In the genomic region with DNA sequence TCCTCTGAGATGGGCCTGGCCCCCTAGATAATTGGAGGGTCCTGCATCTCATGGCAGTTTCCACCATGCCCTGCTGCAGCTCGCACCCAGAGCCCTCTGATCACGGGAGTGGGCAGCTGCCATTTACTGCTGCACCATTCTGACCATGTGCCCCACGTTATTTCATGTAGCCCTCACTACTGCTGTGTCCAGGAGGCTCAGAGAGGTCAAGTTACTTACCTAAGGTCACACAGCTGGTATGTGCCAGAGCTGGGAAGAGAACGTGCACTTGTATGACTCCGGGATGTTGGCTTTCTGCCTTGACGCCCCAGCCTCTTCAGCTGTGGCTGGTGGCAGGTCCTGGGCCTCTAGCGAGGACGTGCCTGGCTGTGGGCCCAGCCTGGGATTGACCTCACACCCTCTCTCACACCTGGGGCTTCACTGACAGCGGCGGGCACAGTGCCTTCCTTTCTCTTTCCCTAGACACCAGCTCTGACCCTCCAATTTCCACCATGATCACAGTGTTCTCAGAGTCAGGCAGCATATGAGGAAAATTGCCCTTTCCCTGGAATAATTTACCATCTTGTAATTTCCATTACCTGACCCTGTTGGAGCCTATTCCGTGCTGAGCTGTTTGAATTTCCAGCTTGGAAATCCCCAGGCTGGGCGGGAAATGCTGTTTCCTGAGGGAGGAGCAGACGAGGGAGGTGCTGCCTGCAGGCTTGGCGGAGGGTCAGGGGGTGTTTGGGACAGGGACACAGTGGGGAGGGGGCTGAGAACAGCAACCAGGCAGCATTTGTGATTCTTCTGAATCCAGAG, we compare ENCODE assay signal across 13 cellular contexts. TPM values are rescaled to one million over a fixed set of nuclear protein-coding genes. Genes with fewer than 3 reads are reported as not detected.
A peak's percentile ranks its signal among the peaks of the same experiment; 100 is the strongest.
DNase-seq lines count a peak whose midpoint lies in the region; ATAC-seq, FAIRE-seq and TF ChIP-seq lines count a peak whose summit lies in the region.
"Had no signal": no experiment of that assay in that cellular context is flagged by ENCODE, and none has a peak within 500 bp of the region (broad histone marks: within the 10 kb centered on the region; RNA-seq: fewer than 3 reads in every experiment).

No MANE protein-coding gene starts in this region.

- BruUV-seq in PC-3 (replicated peaks; lab: Mats Ljungman, UMichigan) (TSS peak; percentile 16), endothelial cell of umbilical vein (replicated peaks; lab: Mats Ljungman, UMichigan) (no TSS peak), PC-9 (replicated peaks; lab: Mats Ljungman, UMichigan) (no TSS peak)

- H3K9me3 ChIP-seq in PC-3 (ENCODE audit: low read length), result no peaks in the 10 kb centered on the region
- H3K9me3 ChIP-seq in endothelial cell of umbilical vein (replicated peaks; ENCODE audit: control insufficient read depth, insufficient read depth, low read length), result no peaks in the 10 kb centered on the region
- no peaks in the 10 kb centered on the region for H3K9me3 ChIP-seq in lower lobe of right lung
- no peaks in the 10 kb centered on the region for H3K9me3 ChIP-seq in subcutaneous abdominal adipose tissue (ENCODE audit: control insufficient read depth in 5 of 5, low read length in 5 of 5)
- H3K9me3 ChIP-seq in PC-9 (ENCODE audit: insufficient read depth, low read depth), result no peaks in the 10 kb centered on the region

- ATAC-seq in PC-3 (peak; percentile 48), lower lobe of right lung (peak; percentile 56 to 62)
- ATAC-seq: activated naive CD4-positive, alpha-beta T cell treated with anti-CD3 and anti-CD28 coated beads, Interleukin-2, amount 50 U/mL, for 72 hours had no signal

- DNase-seq in PC-3 (peak; percentile 6), endothelial cell of umbilical vein (ENCODE audit: low read depth, low spot score) (peak; percentile 85), lower lobe of right lung (peak; percentile 30), medulla oblongata (ENCODE audit: extremely low spot score) (no peak), germinal center (ENCODE audit: low spot score) (no peak), PC-9 (no peak)
- DNase-seq: CD4-positive, alpha-beta memory T cell; dorsolateral prefrontal cortex; naive B cell; NCI-H2081 treated with DMSO at 0.1 percent for 48 hours had no signal

- CTCF ChIA-PET in PC-3 (lab: Charles Lee) (no interaction called here), endothelial cell of umbilical vein (lab: Charles Lee) (interaction anchor here (0.7 to 1.9 kb wide), 8 partner anchors 12 to 500 kb away, joined by 3 to 4 read pairs (median 3); no protein-coding TSS in a partner anchor), PC-9 (lab: Charles Lee) (no interaction called here)

- no peaks in the 10 kb centered on the region for H3K9me1 ChIP-seq in endothelial cell of umbilical vein (replicated peaks; ENCODE audit: control insufficient read depth, extremely low read depth, insufficient read depth, low read length)

- H3K36me3 ChIP-seq in PC-3 (ENCODE audit: low read depth, low read length) (no peaks in the 10 kb centered on the region), endothelial cell of umbilical vein (ENCODE audit: control insufficient read depth in 2 of 2, extremely low read depth in 1 of 2, insufficient read depth in 2 of 2, low read length in 2 of 2) (no peaks in the 10 kb centered on the region), lower lobe of right lung (no peaks in the 10 kb centered on the region), subcutaneous abdominal adipose tissue (ENCODE audit: control insufficient read depth in 5 of 5, insufficient read depth in 5 of 5, low read length in 5 of 5) (peaks cover 0 to 3% (median 0%) of the 10 kb centered on the region in 5 donors), PC-9 (ENCODE audit: low read depth) (no peaks in the 10 kb centered on the region)

- H3K27me3 ChIP-seq in PC-3 (ENCODE audit: low read length) (no peaks in the 10 kb centered on the region), endothelial cell of umbilical vein (ENCODE audit: control insufficient read depth in 2 of 2, insufficient read depth in 2 of 2, low read length in 2 of 2) (no peaks in the 10 kb centered on the region), lower lobe of right lung (ENCODE audit: low read depth) (peaks cover 7% of the 10 kb centered on the region), subcutaneous abdominal adipose tissue (ENCODE audit: control insufficient read depth in 5 of 5, insufficient read depth in 4 of 5, low read length in 5 of 5) (peaks cover 16 to 35% (median 26%) of the 10 kb centered on the region in 5 donors), PC-9 (ENCODE audit: insufficient read depth, low read depth) (peaks cover 79% of the 10 kb centered on the region)

- dilution Hi-C loops in endothelial cell of umbilical vein (cut with MboI; ENCODE audit: extremely low pct_ligation_motif_present, low sequenced_read_pairs), result no loop called here

- H3K79me2 ChIP-seq in PC-3 (ENCODE audit: low read length), result no peaks in the 10 kb centered on the region
- no peaks in the 10 kb centered on the region for H3K79me2 ChIP-seq in endothelial cell of umbilical vein (ENCODE audit: control insufficient read depth, insufficient read depth, low read length)
- H3K79me2 ChIP-seq in PC-9 (ENCODE audit: low read depth), result no peaks in the 10 kb centered on the region

- H2AFZ ChIP-seq in PC-3 (ENCODE audit: low read length), result no peak overlapping the region
- H2AFZ ChIP-seq in endothelial cell of umbilical vein (ENCODE audit: low read depth, low read length), result peak overlapping the region; percentile 82
- no peak overlapping the region for H2AFZ ChIP-seq in PC-9
- H2AFZ ChIP-seq: GM23248 had no signal

- H3F3A ChIP-seq in PC-3 (ENCODE audit: low read length, unreplicated experiment), result no peaks in the 10 kb centered on the region
- H3F3A ChIP-seq in PC-9 (ENCODE audit: insufficient read depth, low read depth), result no peaks in the 10 kb centered on the region

- H4K20me1 ChIP-seq in PC-3 (ENCODE audit: low read length) (no peaks in the 10 kb centered on the region), endothelial cell of umbilical vein (replicated peaks; ENCODE audit: control insufficient read depth, extremely low read depth, insufficient read depth, low read length) (no peaks in the 10 kb centered on the region), PC-9 (ENCODE audit: insufficient read depth) (0 out of 2 replicates have a peak, but pooled peaks cover 3% of the 10 kb centered on the region)

- no peaks in the 10 kb centered on the region for H3K9me2 ChIP-seq in PC-3 (replicated peaks; ENCODE audit: low read length)
- H3K9me2 ChIP-seq in PC-9 (ENCODE audit: insufficient read depth), result no peaks in the 10 kb centered on the region

- H3K27ac ChIP-seq in PC-3 (ENCODE audit: low read length), result no peak overlapping the region
- H3K27ac ChIP-seq in endothelial cell of umbilical vein (ENCODE audit: insufficient read depth, low read depth, low read length), result peak overlapping the region; percentile 63
- no peak overlapping the region for H3K27ac ChIP-seq in lower lobe of right lung
- H3K27ac ChIP-seq in subcutaneous abdominal adipose tissue (ENCODE audit: low read depth, low read length), result peak overlapping the region; percentile 49
- no peak overlapping the region for H3K27ac ChIP-seq in PC-9
- H3K27ac ChIP-seq: GM23248 had no signal

- H3K9ac ChIP-seq in PC-3 (ENCODE audit: low read length) (no peak overlapping the region), endothelial cell of umbilical vein (replicated peaks; ENCODE audit: extremely low read depth, insufficient read depth, low read length) (no peak overlapping the region), subcutaneous abdominal adipose tissue (ENCODE audit: low read length in 5 of 5) (peak overlapping the region in 2 of 5 donors; percentile 26 to 76)
- H3K9ac ChIP-seq: GM23248 had no signal

- FAIRE-seq in endothelial cell of umbilical vein (lab: Jason Lieb, UNC), result peak; percentile 82

- H3K4me2 ChIP-seq in PC-3 (ENCODE audit: low read length), result no peak overlapping the region
- H3K4me2 ChIP-seq in endothelial cell of umbilical vein (ENCODE audit: insufficient read depth, low read length), result peak overlapping the region; percentile 32
- H3K4me2 ChIP-seq in PC-9, result no peak overlapping the region

- H3K4me3 ChIP-seq in PC-3 (ENCODE audit: low read length) (no peak overlapping the region), endothelial cell of umbilical vein (replicated peaks in 1 of 3; ENCODE audit: insufficient read depth in 1 of 3, low read depth in 1 of 3, low read length in 3 of 3) (no peak overlapping the region), lower lobe of right lung (peak overlapping the region; percentile 6), subcutaneous abdominal adipose tissue (ENCODE audit: low read depth in 1 of 5, low read length in 5 of 5) (peak overlapping the region in 3 of 5 donors; percentile 47 to 55 (median 48)), PC-9 (no peak overlapping the region)
- H3K4me3 ChIP-seq: GM23248 had no signal

- TF ChIP-seq CTCF in PC-3 (conservative IDR thresholded peaks at IDR 0.05; ENCODE audit: low read depth, low read length) (no peak), endothelial cell of umbilical vein (IDR thresholded peaks at IDR 0.05; ENCODE audit: extremely low read depth in 1 of 2, insufficient read depth in 1 of 2, low read depth in 1 of 2, low read length in 2 of 2) (no peak), lower lobe of right lung (IDR thresholded peaks at IDR 0.05) (no peak), PC-9 (conservative IDR thresholded peaks at IDR 0.05) (no peak)

- H3K4me1 ChIP-seq in PC-3 (ENCODE audit: insufficient read depth, low read length), result no peaks in the 10 kb centered on the region
- peaks cover 19% of the 10 kb centered on the region for H3K4me1 ChIP-seq in endothelial cell of umbilical vein (ENCODE audit: control insufficient read depth, extremely low read depth, insufficient read depth, low read length)
- peaks cover 22% of the 10 kb centered on the region for H3K4me1 ChIP-seq in lower lobe of right lung
- H3K4me1 ChIP-seq in subcutaneous abdominal adipose tissue (ENCODE audit: control insufficient read depth in 5 of 5, insufficient read depth in 5 of 5, low read length in 5 of 5), result peaks cover 0 to 35% (median 6%) of the 10 kb centered on the region in 5 donors
- H3K4me1 ChIP-seq in PC-9 (replicated peaks; ENCODE audit: insufficient read depth), result no peaks in the 10 kb centered on the region

- TF ChIP-seq POLR2A in endothelial cell of umbilical vein (IDR thresholded peaks at IDR 0.05; ENCODE audit: low read depth, low read length), result no peak

- intact Hi-C loops in PC-3 (cut with micrococcal nuclease) (no loop called here), endothelial cell of umbilical vein (cut with micrococcal nuclease) (no loop called here), lower lobe of right lung (cut with DNase I) (no loop called here), PC-9 (cut with micrococcal nuclease; ENCODE audit: unreplicated experiment) (no loop called here)

- POLR2A ChIA-PET in PC-3 (lab: Charles Lee; ENCODE audit: unreplicated experiment), result no interaction called here
- POLR2A ChIA-PET in endothelial cell of umbilical vein (lab: Charles Lee), result interaction anchor here (0.7 kb wide), 1 partner anchor 134 kb away, joined by 3 read pairs; no protein-coding TSS in a partner anchor
- POLR2A ChIA-PET in PC-9 (lab: Charles Lee; ENCODE audit: unreplicated experiment), result no interaction called here

RNA-seq across cellular contexts. Expression of gene DOC2B, which starts 18.6 kb away (rescaled TPM):
- total RNA-seq in PC-3 (2014; rRNA removed), result 0.46 and 0.69 TPM in 2 replicates
- total RNA-seq in endothelial cell of umbilical vein, result 0.05 and 0.22 TPM in 2 replicates
- polyA plus RNA-seq in endothelial cell of umbilical vein, result 0.10 and 0.22 TPM in 2 replicates
- polyA plus RNA-seq in endothelial cell of umbilical vein (2011; cell fraction: cytosol; rRNA removed), result 0.23 and 0.24 TPM in 2 replicates
- polyA plus RNA-seq in endothelial cell of umbilical vein (2011; cell fraction: nucleus; rRNA removed), result 0.07 and 0.24 TPM in 2 replicates
- polyA plus RNA-seq in endothelial cell of umbilical vein (2012), result 0.90 and 3.7 TPM in 2 replicates
- 0.04 and 0.15 TPM in 2 replicates for polyA minus RNA-seq in endothelial cell of umbilical vein
- not detected for polyA minus RNA-seq in endothelial cell of umbilical vein (2011; cell fraction: cytosol; rRNA and poly(A)+ RNA removed)
- 0.14 TPM in 1 of 2 replicates, not detected in the other for polyA minus RNA-seq in endothelial cell of umbilical vein (2011; cell fraction: nucleus; rRNA and poly(A)+ RNA removed)
- total RNA-seq in lower lobe of right lung, result 6.2 TPM
- not detected in 2 replicates for total RNA-seq in PC-9 (2021)
- total RNA-seq: GM23248 had no signal
- polyA plus RNA-seq: CD4-positive, alpha-beta memory T cell had no signal

Comparison
In these comparisons a context has a peak if more than half of its experiments do, and no peak if none do; other contexts are left out.
1. DNase-seq: peak in PC-3 (single experiment), endothelial cell of umbilical vein (single experiment) and lower lobe of right lung (single experiment); none in medulla oblongata (single experiment), germinal center (single experiment) and PC-9 (0 of 2).
2. H3K27ac ChIP-seq: peak in endothelial cell of umbilical vein (single experiment) and subcutaneous abdominal adipose tissue (single experiment); none in PC-3 (single experiment), lower lobe of right lung (single experiment) and PC-9 (single experiment).
3. H3K4me3 ChIP-seq: peak in lower lobe of right lung (single experiment) and subcutaneous abdominal adipose tissue (3 of 5); none in PC-3 (single experiment), endothelial cell of umbilical vein (0 of 3) and PC-9 (single experiment).